ENCODE assay signal across 9 cellular contexts in the genomic region with DNA sequence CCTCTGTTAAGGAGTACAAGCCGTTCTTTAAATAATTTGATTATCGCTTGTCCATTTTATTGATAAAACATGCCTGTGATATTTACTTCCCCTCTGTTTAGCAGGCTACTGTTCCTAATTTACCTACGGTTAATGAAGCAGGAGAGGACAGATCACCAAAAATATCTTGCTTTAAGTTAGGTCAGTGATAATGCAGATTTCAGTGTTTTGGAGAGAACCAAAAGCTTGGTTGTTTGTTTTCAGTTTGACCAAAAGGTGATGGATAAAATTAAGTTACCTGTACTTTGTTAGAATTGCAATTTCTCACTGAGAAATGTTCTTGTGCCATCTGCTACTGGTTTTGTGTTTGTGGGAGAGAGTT. TPM values are rescaled to one million over a fixed set of nuclear protein-coding genes. Genes with fewer than 3 reads are reported as not detected.
DNase-seq lines count a peak whose midpoint lies in the region; ATAC-seq and TF ChIP-seq lines count a peak whose summit lies in the region.
"Had no signal": no experiment of that assay in that cellular context is flagged by ENCODE, and none has a peak within 500 bp of the region (broad histone marks: within the 10 kb centered on the region; RNA-seq: fewer than 3 reads in every experiment).

No MANE protein-coding gene starts in this region.

- no peak overlapping the region for H3K27ac Mint-ChIP-seq in activated naive CD4-positive, alpha-beta T cell treated with anti-CD3 and anti-CD28 coated beads, Interleukin-2, amount 50 U/mL, for 24 hours

- no peak for DNase-seq in activated naive CD4-positive, alpha-beta T cell (lab: John Stamatoyannopoulos, UW)
- DNase-seq in adipocyte (ENCODE audit: low read depth), result peak; percentile 21
- no peak for DNase-seq in left lung
- no peak for DNase-seq in upper lobe of left lung
- no peak for DNase-seq in AG08395 (ENCODE audit: low spot score)
- no peak for DNase-seq in COLO668 (lab: John Stamatoyannopoulos, UW; ENCODE audit: unreplicated experiment)
- DNase-seq: cortex of kidney had no signal

- no peaks in the 10 kb centered on the region for H3K36me3 ChIP-seq in adipocyte (ENCODE audit: control insufficient read depth, insufficient read depth, low read length, severe bottlenecking)
- H3K36me3 ChIP-seq in left lung, result no peaks in the 10 kb centered on the region
- no peaks in the 10 kb centered on the region for H3K36me3 ChIP-seq in upper lobe of left lung

- intact Hi-C loops in left lung (cut with DNase I), result no loop called here

- no peak for TF ChIP-seq EP300 in upper lobe of left lung (IDR thresholded peaks at IDR 0.05)

- H3K9me3 Mint-ChIP-seq in activated naive CD4-positive, alpha-beta T cell treated with anti-CD3 and anti-CD28 coated beads, Interleukin-2, amount 50 U/mL, for 24 hours, result no peaks in the 10 kb centered on the region

- H3K9me3 ChIP-seq in adipocyte (ENCODE audit: control insufficient read depth, low read length) (no peaks in the 10 kb centered on the region), left lung (no peaks in the 10 kb centered on the region), upper lobe of left lung (no peaks in the 10 kb centered on the region)

- ATAC-seq in left lung (no peak), upper lobe of left lung (ENCODE audit: low FRiP score in 2 of 2) (no peak), HG03039 (IDR thresholded peaks at IDR 0.05; ENCODE audit: unreplicated experiment) (no peak)

- H3K9ac ChIP-seq in adipocyte (ENCODE audit: low read length), result peak overlapping the region; percentile 97

- H3K4me1 ChIP-seq in adipocyte (ENCODE audit: control insufficient read depth, insufficient read depth, low read length), result peaks cover 29% of the 10 kb centered on the region
- peaks cover 7 to 25% of the 10 kb centered on the region in 2 donors for H3K4me1 ChIP-seq in left lung
- peaks cover 16 to 29% (median 17%) of the 10 kb centered on the region in 4 donors for H3K4me1 ChIP-seq in upper lobe of left lung

- TF ChIP-seq POLR2A in upper lobe of left lung (IDR thresholded peaks at IDR 0.05), result no peak

- WGBS in upper lobe of left lung, 2 donors, result 21% methylated on average over 3 of the region's 3 CpGs

- H3K27ac ChIP-seq in left lung (peak overlapping the region; percentile 93 to 94), upper lobe of left lung (peak overlapping the region; percentile 93 to 96 (median 94))

- no peaks in the 10 kb centered on the region for H3K36me3 Mint-ChIP-seq in activated naive CD4-positive, alpha-beta T cell treated with anti-CD3 and anti-CD28 coated beads, Interleukin-2, amount 50 U/mL, for 24 hours

- peak overlapping the region; percentile 81 for H3K4me3 ChIP-seq in adipocyte (ENCODE audit: low read length)
- peak overlapping the region; percentile 77 to 83 for H3K4me3 ChIP-seq in left lung
- peak overlapping the region in 3 of 4 donors; percentile 82 to 94 (median 92) for H3K4me3 ChIP-seq in upper lobe of left lung

- no peak for TF ChIP-seq CTCF in left lung (IDR thresholded peaks at IDR 0.05)
- no peak for TF ChIP-seq CTCF in upper lobe of left lung (IDR thresholded peaks at IDR 0.05)

- no peaks in the 10 kb centered on the region for H3K27me3 Mint-ChIP-seq in activated naive CD4-positive, alpha-beta T cell treated with anti-CD3 and anti-CD28 coated beads, Interleukin-2, amount 50 U/mL, for 24 hours

- H3K4me3 Mint-ChIP-seq in activated naive CD4-positive, alpha-beta T cell treated with anti-CD3 and anti-CD28 coated beads, Interleukin-2, amount 50 U/mL, for 24 hours, result peak overlapping the region; percentile 89

- H3K4me1 Mint-ChIP-seq in activated naive CD4-positive, alpha-beta T cell treated with anti-CD3 and anti-CD28 coated beads, Interleukin-2, amount 50 U/mL, for 24 hours, result peaks cover 25% of the 10 kb centered on the region

- H3K27me3 ChIP-seq in adipocyte (replicated peaks; ENCODE audit: control insufficient read depth, insufficient read depth, low read length) (no peaks in the 10 kb centered on the region), left lung (no peaks in the 10 kb centered on the region), upper lobe of left lung (no peaks in the 10 kb centered on the region)

RNA-seq across cellular contexts. Expression of a gene that starts 1.0 kb away (rescaled TPM):
- total RNA-seq in left lung (10 to 100 TPM; 14.6 to 21.3 TPM), upper lobe of left lung (10 to 100 TPM in 5 of 6 donors, 1 to 10 TPM in 1; 6.2 to 33.5 (median 14.4) TPM)

RNA-seq across cellular contexts. Expression of a gene that starts 21.5 kb away (rescaled TPM):
- total RNA-seq in left lung, result 1 to 10 TPM in 1 of 2 donors, under 1 TPM in 1; 0.21 to 2.7 TPM
- under 1 TPM in 4 of 6 donors, not detected in 2; 0.15 to 0.59 (median 0.38) TPM for total RNA-seq in upper lobe of left lung

RNA-seq across cellular contexts. Expression of a gene that starts 31.2 kb away (rescaled TPM):
- total RNA-seq in left lung (not detected), upper lobe of left lung (not detected)

RNA-seq across cellular contexts. Expression of a gene that starts 45.2 kb away (rescaled TPM):
- total RNA-seq in left lung (1 to 10 TPM; 2.4 to 8.0 TPM), upper lobe of left lung (1 to 10 TPM in 3 of 6 donors, under 1 TPM in 1, not detected in 2; 0.86 to 3.3 (median 3.0) TPM)
